Comparison of ENCODE assay signal across 1 cellular context in genomic region chr4:87559090-87559837, GRCh38.
TF ChIP-seq lines count a peak whose summit lies in the region.

No MANE protein-coding gene starts in this region.

TF ChIP-seq in GM23338, 12 proteins besides CTCF, POLR2A, EP300 and RAD21 (continued from another document):
- TF ChIP-seq ZNF331 (CRISPR knock-in tag; IDR thresholded peaks at IDR 0.05; ENCODE audit: low read depth) (no peak), EZH2phosphoT487 (IDR thresholded peaks at IDR 0.05; ENCODE audit: unreplicated experiment) (no peak), ZNF462 (CRISPR knock-in tag; IDR thresholded peaks at IDR 0.05) (no peak), EZH2 (IDR thresholded peaks at IDR 0.05; ENCODE audit: low read depth, unreplicated experiment) (no peak)
